In the genomic region with DNA sequence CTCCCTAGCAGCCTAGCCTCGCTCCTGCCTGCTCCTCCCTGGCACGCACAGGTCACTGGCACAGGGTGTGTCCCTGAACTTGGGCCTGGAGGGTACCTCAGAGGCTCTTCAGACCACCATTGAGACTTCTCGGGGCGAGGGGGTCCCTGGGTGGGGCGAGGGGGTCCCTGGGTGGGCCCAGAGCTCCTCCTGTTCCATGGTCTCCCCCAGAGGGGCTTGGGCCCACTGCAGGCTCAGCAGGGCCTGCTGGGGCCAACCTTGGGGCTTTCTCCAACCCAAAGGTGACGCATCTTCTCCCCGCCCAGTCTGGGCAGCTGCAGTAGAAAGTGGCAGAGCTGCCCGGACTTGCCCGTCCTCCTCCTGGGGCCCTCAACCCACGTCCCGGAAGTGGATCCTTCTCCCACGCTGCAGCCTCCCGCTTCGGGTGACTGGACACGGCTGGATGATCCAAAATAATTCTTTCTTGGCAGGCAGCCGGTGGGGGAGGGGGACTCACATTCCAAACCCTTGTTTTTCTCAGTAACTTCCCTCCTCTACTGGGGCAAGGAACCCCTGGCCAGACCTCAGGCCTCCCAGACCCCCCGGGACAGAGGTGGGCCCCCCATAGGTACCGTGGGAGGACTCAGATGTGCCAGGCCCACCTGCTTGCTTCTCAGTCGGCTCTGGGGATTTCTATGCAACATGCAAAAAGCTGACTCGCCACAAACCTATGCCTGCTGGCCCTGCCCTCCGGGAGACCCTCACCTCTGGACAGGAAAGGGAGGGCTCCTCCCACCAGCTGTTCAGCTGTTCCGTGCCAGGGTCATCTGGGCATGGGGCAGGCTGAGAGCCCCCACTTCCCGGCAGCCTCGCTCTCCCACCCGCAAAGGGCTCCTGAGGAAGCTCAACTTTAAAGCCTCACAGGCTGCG, we compare ENCODE assay signal across 1 cellular context.
TF ChIP-seq lines count a peak whose summit lies in the region.

No MANE protein-coding gene starts in this region.

TF ChIP-seq in GM23338, 12 proteins besides CTCF, POLR2A, EP300 and RAD21 (continued from another document):
- TF ChIP-seq, protein P1, sequence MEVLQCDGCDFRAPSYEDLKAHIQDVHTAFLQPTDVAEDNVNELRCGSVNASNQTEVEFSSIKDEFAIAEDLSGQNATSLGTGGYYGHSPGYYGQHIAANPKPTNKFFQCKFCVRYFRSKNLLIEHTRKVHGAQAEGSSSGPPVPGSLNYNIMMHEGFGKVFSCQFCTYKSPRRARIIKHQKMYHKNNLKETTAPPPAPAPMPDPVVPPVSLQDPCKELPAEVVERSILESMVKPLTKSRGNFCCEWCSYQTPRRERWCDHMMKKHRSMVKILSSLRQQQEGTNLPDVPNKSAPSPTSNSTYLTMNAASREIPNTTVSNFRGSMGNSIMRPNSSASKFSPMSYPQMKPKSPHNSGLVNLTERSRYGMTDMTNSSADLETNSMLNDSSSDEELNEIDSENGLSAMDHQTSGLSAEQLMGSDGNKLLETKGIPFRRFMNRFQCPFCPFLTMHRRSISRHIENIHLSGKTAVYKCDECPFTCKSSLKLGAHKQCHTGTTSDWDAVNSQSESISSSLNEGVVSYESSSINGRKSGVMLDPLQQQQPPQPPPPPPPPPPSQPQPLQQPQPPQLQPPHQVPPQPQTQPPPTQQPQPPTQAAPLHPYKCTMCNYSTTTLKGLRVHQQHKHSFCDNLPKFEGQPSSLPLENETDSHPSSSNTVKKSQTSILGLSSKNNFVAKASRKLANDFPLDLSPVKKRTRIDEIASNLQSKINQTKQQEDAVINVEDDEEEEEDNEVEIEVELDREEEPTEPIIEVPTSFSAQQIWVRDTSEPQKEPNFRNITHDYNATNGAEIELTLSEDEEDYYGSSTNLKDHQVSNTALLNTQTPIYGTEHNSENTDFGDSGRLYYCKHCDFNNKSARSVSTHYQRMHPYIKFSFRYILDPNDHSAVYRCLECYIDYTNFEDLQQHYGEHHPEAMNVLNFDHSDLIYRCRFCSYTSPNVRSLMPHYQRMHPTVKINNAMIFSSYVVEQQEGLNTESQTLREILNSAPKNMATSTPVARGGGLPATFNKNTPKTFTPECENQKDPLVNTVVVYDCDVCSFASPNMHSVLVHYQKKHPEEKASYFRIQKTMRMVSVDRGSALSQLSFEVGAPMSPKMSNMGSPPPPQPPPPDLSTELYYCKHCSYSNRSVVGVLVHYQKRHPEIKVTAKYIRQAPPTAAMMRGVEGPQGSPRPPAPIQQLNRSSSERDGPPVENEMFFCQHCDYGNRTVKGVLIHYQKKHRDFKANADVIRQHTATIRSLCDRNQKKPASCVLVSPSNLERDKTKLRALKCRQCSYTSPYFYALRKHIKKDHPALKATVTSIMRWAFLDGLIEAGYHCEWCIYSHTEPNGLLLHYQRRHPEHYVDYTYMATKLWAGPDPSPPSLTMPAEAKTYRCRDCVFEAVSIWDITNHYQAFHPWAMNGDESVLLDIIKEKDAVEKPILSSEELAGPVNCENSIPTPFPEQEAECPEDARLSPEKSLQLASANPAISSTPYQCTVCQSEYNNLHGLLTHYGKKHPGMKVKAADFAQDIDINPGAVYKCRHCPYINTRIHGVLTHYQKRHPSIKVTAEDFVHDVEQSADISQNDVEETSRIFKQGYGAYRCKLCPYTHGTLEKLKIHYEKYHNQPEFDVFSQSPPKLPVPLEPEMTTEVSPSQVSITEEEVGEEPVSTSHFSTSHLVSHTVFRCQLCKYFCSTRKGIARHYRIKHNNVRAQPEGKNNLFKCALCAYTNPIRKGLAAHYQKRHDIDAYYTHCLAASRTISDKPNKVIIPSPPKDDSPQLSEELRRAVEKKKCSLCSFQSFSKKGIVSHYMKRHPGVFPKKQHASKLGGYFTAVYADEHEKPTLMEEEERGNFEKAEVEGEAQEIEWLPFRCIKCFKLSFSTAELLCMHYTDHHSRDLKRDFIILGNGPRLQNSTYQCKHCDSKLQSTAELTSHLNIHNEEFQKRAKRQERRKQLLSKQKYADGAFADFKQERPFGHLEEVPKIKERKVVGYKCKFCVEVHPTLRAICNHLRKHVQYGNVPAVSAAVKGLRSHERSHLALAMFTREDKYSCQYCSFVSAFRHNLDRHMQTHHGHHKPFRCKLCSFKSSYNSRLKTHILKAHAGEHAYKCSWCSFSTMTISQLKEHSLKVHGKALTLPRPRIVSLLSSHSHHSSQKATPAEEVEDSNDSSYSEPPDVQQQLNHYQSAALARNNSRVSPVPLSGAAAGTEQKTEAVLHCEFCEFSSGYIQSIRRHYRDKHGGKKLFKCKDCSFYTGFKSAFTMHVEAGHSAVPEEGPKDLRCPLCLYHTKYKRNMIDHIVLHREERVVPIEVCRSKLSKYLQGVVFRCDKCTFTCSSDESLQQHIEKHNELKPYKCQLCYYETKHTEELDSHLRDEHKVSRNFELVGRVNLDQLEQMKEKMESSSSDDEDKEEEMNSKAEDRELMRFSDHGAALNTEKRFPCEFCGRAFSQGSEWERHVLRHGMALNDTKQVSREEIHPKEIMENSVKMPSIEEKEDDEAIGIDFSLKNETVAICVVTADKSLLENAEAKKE (CRISPR knock-in tag; IDR thresholded peaks at IDR 0.05) = no peak
- TF ChIP-seq EZH2phosphoT487 (IDR thresholded peaks at IDR 0.05; ENCODE audit: unreplicated experiment) = no peak
- no peak for TF ChIP-seq NANOG (IDR thresholded peaks at IDR 0.05; ENCODE audit: borderline replicate concordance)
- TF ChIP-seq ZNF114 (CRISPR knock-in tag; IDR thresholded peaks at IDR 0.05) = no peak
- TF ChIP-seq JUNB (IDR thresholded peaks at IDR 0.05; ENCODE audit: unreplicated experiment) = no peak
- TF ChIP-seq, protein P2, sequence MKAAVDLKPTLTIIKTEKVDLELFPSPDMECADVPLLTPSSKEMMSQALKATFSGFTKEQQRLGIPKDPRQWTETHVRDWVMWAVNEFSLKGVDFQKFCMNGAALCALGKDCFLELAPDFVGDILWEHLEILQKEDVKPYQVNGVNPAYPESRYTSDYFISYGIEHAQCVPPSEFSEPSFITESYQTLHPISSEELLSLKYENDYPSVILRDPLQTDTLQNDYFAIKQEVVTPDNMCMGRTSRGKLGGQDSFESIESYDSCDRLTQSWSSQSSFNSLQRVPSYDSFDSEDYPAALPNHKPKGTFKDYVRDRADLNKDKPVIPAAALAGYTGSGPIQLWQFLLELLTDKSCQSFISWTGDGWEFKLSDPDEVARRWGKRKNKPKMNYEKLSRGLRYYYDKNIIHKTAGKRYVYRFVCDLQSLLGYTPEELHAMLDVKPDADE (IDR thresholded peaks at IDR 0.05) = no peak
- no peak for TF ChIP-seq STAT1 (IDR thresholded peaks at IDR 0.05; ENCODE audit: unreplicated experiment)
- no peak for TF ChIP-seq ZNF331 (CRISPR knock-in tag; IDR thresholded peaks at IDR 0.05; ENCODE audit: low read depth)
- TF ChIP-seq CREB1 (CRISPR knock-in tag; IDR thresholded peaks at IDR 0.05; ENCODE audit: low read depth) = no peak
- no peak for TF ChIP-seq EZH2 (IDR thresholded peaks at IDR 0.05; ENCODE audit: low read depth, unreplicated experiment)
- TF ChIP-seq, protein P3, sequence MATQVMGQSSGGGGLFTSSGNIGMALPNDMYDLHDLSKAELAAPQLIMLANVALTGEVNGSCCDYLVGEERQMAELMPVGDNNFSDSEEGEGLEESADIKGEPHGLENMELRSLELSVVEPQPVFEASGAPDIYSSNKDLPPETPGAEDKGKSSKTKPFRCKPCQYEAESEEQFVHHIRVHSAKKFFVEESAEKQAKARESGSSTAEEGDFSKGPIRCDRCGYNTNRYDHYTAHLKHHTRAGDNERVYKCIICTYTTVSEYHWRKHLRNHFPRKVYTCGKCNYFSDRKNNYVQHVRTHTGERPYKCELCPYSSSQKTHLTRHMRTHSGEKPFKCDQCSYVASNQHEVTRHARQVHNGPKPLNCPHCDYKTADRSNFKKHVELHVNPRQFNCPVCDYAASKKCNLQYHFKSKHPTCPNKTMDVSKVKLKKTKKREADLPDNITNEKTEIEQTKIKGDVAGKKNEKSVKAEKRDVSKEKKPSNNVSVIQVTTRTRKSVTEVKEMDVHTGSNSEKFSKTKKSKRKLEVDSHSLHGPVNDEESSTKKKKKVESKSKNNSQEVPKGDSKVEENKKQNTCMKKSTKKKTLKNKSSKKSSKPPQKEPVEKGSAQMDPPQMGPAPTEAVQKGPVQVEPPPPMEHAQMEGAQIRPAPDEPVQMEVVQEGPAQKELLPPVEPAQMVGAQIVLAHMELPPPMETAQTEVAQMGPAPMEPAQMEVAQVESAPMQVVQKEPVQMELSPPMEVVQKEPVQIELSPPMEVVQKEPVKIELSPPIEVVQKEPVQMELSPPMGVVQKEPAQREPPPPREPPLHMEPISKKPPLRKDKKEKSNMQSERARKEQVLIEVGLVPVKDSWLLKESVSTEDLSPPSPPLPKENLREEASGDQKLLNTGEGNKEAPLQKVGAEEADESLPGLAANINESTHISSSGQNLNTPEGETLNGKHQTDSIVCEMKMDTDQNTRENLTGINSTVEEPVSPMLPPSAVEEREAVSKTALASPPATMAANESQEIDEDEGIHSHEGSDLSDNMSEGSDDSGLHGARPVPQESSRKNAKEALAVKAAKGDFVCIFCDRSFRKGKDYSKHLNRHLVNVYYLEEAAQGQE (IDR thresholded peaks at IDR 0.05; ENCODE audit: unreplicated experiment) = no peak
